Comparison of ENCODE assay signal across 11 cellular contexts in the genomic region with DNA sequence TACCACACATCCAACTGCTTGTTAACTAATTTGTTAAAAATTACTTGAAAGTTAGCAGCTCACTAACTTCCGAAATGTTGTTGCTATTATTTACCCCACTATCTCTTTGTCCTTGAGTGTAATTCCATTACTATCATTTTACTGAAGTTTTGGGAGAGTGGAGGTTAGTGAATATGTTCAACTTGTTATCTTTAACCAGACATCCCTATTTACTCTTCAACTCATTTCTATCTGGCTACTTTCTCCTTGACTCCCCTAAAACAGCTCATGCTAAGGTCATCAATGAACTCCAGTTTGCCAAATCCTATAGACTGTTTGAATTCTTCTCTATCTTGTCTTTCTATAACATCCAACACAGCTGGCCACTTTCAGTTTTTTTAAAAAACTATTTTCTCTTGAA. TPM values are rescaled to one million over a fixed set of nuclear protein-coding genes. Genes with fewer than 3 reads are reported as not detected.
"Had no signal": no experiment of that assay in that cellular context is flagged by ENCODE, and none has a peak within 500 bp of the region (broad histone marks: within the 10 kb centered on the region; RNA-seq: fewer than 3 reads in every experiment).

No MANE protein-coding gene starts in this region.

- H3K27ac Mint-ChIP-seq: GM23338, H9, HFFc6 had no signal

- H3K4me2 ChIP-seq: GM23338 had no signal

- FAIRE-seq: H1 had no signal

- H3K9me3 ChIP-seq: HAP-1 had no signal

- H3K27ac ChIP-seq: GM23248 had no signal

- H3K9ac ChIP-seq: GM23248 had no signal

- ATAC-seq: GM23338, HCT116 had no signal

- DNase-seq: GOT3, H7, H9, HCEC 1CT, HFFc6 had no signal

- H3K4me1 ChIP-seq: HAP-1 had no signal

- H3K36me3 ChIP-seq: HAP-1 had no signal

- H3K4me3 ChIP-seq: GM23248, GM23338, HAP-1 had no signal

- H2AFZ ChIP-seq: GM23248, GM23338 had no signal

- H3K9me3 Mint-ChIP-seq: GM23338, H9, HFFc6 had no signal

RNA-seq across cellular contexts. Expression of a gene that starts 4.3 kb away (rescaled TPM):
- total RNA-seq: GM23248, H4 had no signal
- polyA plus RNA-seq: GM23248 had no signal

RNA-seq across cellular contexts. Expression of a gene that starts 51.8 kb away (rescaled TPM):
- total RNA-seq: GM23248, GM23338, H1, H4, H7, H9 had no signal
- polyA plus RNA-seq: GM23248, GM23338, H1 had no signal
